8 cellular contexts compared by ENCODE assay signal in the genomic region with DNA sequence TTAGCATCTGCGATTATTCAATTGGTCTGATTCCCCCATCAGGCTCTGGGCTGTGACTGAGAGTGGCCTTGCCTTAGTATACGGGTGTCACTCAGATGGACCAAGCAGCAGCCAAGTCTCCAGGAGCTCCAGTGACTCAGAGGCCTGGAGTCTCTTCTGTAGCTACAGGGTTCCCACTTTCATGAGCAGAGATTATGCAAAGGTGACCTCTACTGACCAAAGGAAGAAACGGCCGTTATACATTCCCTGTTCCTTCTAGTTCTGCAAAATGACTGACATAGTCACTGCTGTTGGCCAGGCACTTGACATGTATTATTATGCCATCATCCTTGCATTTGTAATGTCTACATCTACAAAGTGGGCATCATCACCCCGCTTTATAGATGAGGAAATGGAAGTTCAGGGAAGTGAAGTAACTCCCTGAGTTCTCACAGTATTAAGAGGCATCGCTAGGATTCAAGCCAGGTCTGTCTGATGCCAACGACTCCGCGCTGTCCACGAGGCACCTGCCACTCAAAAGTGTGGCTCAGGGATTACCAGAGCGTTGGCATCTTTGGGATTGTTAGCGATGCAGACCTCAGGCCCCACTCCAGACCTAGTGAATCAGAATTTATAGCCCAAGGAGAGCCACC. TPM values are rescaled to one million over a fixed set of nuclear protein-coding genes. Genes with fewer than 3 reads are reported as not detected.
DNase-seq lines count a peak whose midpoint lies in the region; ATAC-seq and FAIRE-seq lines count a peak whose summit lies in the region.

No MANE protein-coding gene starts in this region.

- H3K4me1 Mint-ChIP-seq in effector memory CD8-positive, alpha-beta T cell (ENCODE audit: low read depth in 2 of 2), result no peaks in the 10 kb centered on the region

- H3K27ac Mint-ChIP-seq in effector memory CD8-positive, alpha-beta T cell, result no peak overlapping the region

- DNase-seq in activated CD4-positive, CD25-positive, alpha-beta regulatory T cell treated with anti-CD3 and anti-CD28 coated beads, Interleukin-2, amount 50 U/mL, for 72 hours, result no peak
- DNase-seq in KG1 (lab: John Stamatoyannopoulos, UW), result peak; percentile 12
- DNase-seq in RCC 7860 (ENCODE audit: low spot score), result peak; percentile 81
- DNase-seq in effector memory CD8-positive, alpha-beta T cell, result no peak
- DNase-seq in lung microvascular endothelial cell (ENCODE audit: low read depth in 2 of 2), result peak; percentile 70 to 88
- DNase-seq in GDM1 (lab: John Stamatoyannopoulos, UW), result no peak

- peaks cover 0 to 9% of the 10 kb centered on the region in 2 donors for H3K27me3 Mint-ChIP-seq in effector memory CD8-positive, alpha-beta T cell

- peak; percentile 46 to 83 for ATAC-seq in activated CD4-positive, CD25-positive, alpha-beta regulatory T cell treated with anti-CD3 and anti-CD28 coated beads, Interleukin-2, amount 50 U/mL, for 24 hours
- ATAC-seq in GM21619 (IDR thresholded peaks at IDR 0.05; ENCODE audit: unreplicated experiment), result peak; percentile 92
- ATAC-seq in effector memory CD8-positive, alpha-beta T cell (replicated peaks), result peak; percentile 40

- H3K9me3 Mint-ChIP-seq in effector memory CD8-positive, alpha-beta T cell, result no peaks in the 10 kb centered on the region

- H3K4me3 Mint-ChIP-seq in effector memory CD8-positive, alpha-beta T cell, result no peak overlapping the region

- no peaks in the 10 kb centered on the region for H3K36me3 Mint-ChIP-seq in effector memory CD8-positive, alpha-beta T cell (ENCODE audit: insufficient read depth)

- FAIRE-seq in RCC 7860 (lab: Jason Lieb, UNC), result peak; percentile 84

RNA-seq across cellular contexts. Expression of a gene that starts 23.3 kb away (rescaled TPM):
- 20.3 and 27.4 TPM in 2 replicates for total RNA-seq in lung microvascular endothelial cell

RNA-seq across cellular contexts. Expression of a gene that starts 31.7 kb away (rescaled TPM):
- total RNA-seq in lung microvascular endothelial cell, result 96.4 and 104 TPM in 2 replicates

Comparison
In these comparisons a context has a peak if more than half of its experiments do, and no peak if none do; other contexts are left out.
1. ATAC-seq: peak in every context shown above with its lines; median percentile 92 in GM21619; 64 in activated CD4-positive, CD25-positive, alpha-beta regulatory T cell treated with anti-CD3 and anti-CD28 coated beads, Interleukin-2, amount 50 U/mL, for 24 hours; 40 in effector memory CD8-positive, alpha-beta T cell.
2. DNase-seq: peak in KG1 (single experiment), RCC 7860 (single experiment) and lung microvascular endothelial cell (2 of 2); none in activated CD4-positive, CD25-positive, alpha-beta regulatory T cell treated with anti-CD3 and anti-CD28 coated beads, Interleukin-2, amount 50 U/mL, for 72 hours (single experiment), effector memory CD8-positive, alpha-beta T cell (0 of 3) and GDM1 (single experiment).